8 cellular contexts compared by ENCODE assay signal in the genomic region with DNA sequence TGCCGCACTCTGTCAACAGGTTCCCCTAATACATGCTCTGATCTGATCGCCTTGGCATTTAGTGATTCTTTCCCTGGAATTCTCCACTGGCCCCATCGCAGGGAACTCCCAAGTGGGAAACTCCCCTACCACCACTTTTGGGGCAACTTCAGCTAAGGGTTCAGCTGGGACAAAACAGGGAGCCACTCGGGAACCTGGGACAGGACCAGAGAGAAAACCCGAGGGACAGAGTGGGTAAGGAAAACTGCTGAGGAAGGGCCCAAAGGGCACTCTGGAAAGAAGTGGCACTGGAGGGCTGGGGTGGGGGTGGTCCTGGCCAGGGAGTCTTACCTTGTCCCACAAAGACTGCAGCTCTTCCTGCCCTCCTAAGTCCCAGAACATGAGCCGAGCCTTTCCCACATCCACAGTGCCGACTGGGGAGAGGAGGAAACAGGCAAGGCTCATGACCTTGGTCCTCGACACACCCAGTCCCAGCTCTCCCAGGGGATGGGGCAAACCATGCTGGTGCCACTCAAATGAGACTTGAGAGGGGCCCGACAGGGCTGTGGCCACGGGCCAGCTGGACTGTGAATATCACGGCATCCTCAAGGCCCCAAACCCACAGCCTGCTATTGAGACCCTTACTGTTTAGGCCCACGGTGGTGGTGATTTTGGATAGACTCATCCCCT. TPM values are rescaled to one million over a fixed set of nuclear protein-coding genes. Genes with fewer than 3 reads are reported as not detected.
A peak's percentile ranks its signal among the peaks of the same experiment; 100 is the strongest.
DNase-seq lines count a peak whose midpoint lies in the region; ATAC-seq and TF ChIP-seq lines count a peak whose summit lies in the region.

No MANE protein-coding gene starts in this region.

- peaks cover 14% of the 10 kb centered on the region; the same call in 1 of the 2 replicates for H3F3A ChIP-seq in PC-9 (ENCODE audit: insufficient read depth, low read depth)

- H3K4me3 ChIP-seq in GM08714 (ENCODE audit: low read length), result peak overlapping the region; percentile 92; the same call in 1 of the 2 replicates
- H3K4me3 ChIP-seq in PC-9, result peak overlapping the region; percentile 96
- H3K4me3 ChIP-seq in esophagus muscularis mucosa, result peak overlapping the region; percentile 73 to 99 (median 90)

- TSS peak; percentile 40 for BruUV-seq in PC-9 (replicated peaks; lab: Mats Ljungman, UMichigan)

- peak overlapping the region; percentile 97 for H3K4me2 ChIP-seq in PC-9

- H3K36me3 ChIP-seq in PC-9 (ENCODE audit: low read depth) (peaks cover 26% of the 10 kb centered on the region), esophagus muscularis mucosa (peaks cover 22 to 74% (median 61%) of the 10 kb centered on the region in 4 donors)

- CTCF ChIA-PET in PC-9 (lab: Charles Lee), result no interaction called here

- H3K27me3 ChIP-seq in PC-9 (ENCODE audit: insufficient read depth, low read depth) (no peaks in the 10 kb centered on the region), esophagus muscularis mucosa (no peaks in the 10 kb centered on the region)

- WGBS in esophagus muscularis mucosa, result 75% methylated on average over 11 of the region's 12 CpGs

- no peak for TF ChIP-seq CTCF in PC-9 (conservative IDR thresholded peaks at IDR 0.05)
- no peak for TF ChIP-seq CTCF in esophagus muscularis mucosa (IDR thresholded peaks at IDR 0.05)

- POLR2A ChIA-PET in PC-9 (lab: Charles Lee; ENCODE audit: unreplicated experiment), result no interaction called here

- H4K20me1 ChIP-seq in PC-9 (ENCODE audit: insufficient read depth), result 0 out of 2 replicates have a peak, but pooled peaks cover 5% of the 10 kb centered on the region

- TF ChIP-seq EP300 in esophagus muscularis mucosa (IDR thresholded peaks at IDR 0.05), result no peak

- H3K27ac ChIP-seq in PC-9 (peak overlapping the region; percentile 37), esophagus muscularis mucosa (replicated peaks in 1 of 4) (peak overlapping the region; percentile 81 to 96 (median 88))

- H3K4me1 ChIP-seq in PC-9 (replicated peaks; ENCODE audit: insufficient read depth), result peaks cover 18% of the 10 kb centered on the region
- peaks cover 27 to 52% (median 38%) of the 10 kb centered on the region in 4 donors for H3K4me1 ChIP-seq in esophagus muscularis mucosa

- no peak overlapping the region for H2AFZ ChIP-seq in PC-9

- peak in 1 of 2 experiments; percentile 21 for DNase-seq in PC-9
- no peak for DNase-seq in esophagus muscularis mucosa (ENCODE audit: extremely low spot score)
- DNase-seq in sciatic nerve (ENCODE audit: low spot score), result peak; percentile 55
- no peak for DNase-seq in NCI-H446 (lab: John Stamatoyannopoulos, UW)
- no peak for DNase-seq in SIG-M5 (lab: John Stamatoyannopoulos, UW)

- ATAC-seq in sciatic nerve, result no peak
- ATAC-seq in GM18861 (IDR thresholded peaks at IDR 0.05; ENCODE audit: unreplicated experiment), result no peak
- no peak for ATAC-seq in HG02759 (IDR thresholded peaks at IDR 0.05; ENCODE audit: unreplicated experiment)

- peaks cover 58% of the 10 kb centered on the region for H3K79me2 ChIP-seq in PC-9 (ENCODE audit: low read depth)

- no peak for TF ChIP-seq POLR2A in esophagus muscularis mucosa (IDR thresholded peaks at IDR 0.05; ENCODE audit: low read depth)

- H3K9me3 ChIP-seq in PC-9 (ENCODE audit: insufficient read depth, low read depth), result no peaks in the 10 kb centered on the region
- H3K9me3 ChIP-seq in esophagus muscularis mucosa, result no peaks in the 10 kb centered on the region

- intact Hi-C loops in PC-9 (cut with micrococcal nuclease; ENCODE audit: unreplicated experiment) (loop anchor here (2.0 to 5.0 kb wide), 3 partner anchors 167 to 266 kb away; a partner anchor contains a TSS), esophagus muscularis mucosa (cut with DNase I) (loop anchor here (5.0 kb wide), 1 partner anchor 49 kb away; a partner anchor contains a TSS), sciatic nerve (cut with DNase I) (no loop called here)

- no peaks in the 10 kb centered on the region for H3K9me2 ChIP-seq in PC-9 (ENCODE audit: insufficient read depth)

RNA-seq across cellular contexts. Expression of a gene that starts 1.6 kb away (rescaled TPM):
- 59.1 and 71.1 TPM in 2 replicates for total RNA-seq in PC-9 (2021)
- 10 to 100 TPM; 34.1 to 46.5 (median 44.6) TPM for total RNA-seq in esophagus muscularis mucosa
- 49.1 TPM for total RNA-seq in sciatic nerve

RNA-seq across cellular contexts. Expression of a gene that starts 1.7 kb away (rescaled TPM):
- total RNA-seq in PC-9 (2021), result 27.2 and 31.4 TPM in 2 replicates
- 10 to 100 TPM; 22.5 to 38.9 (median 28.6) TPM for total RNA-seq in esophagus muscularis mucosa
- total RNA-seq in sciatic nerve, result 23.8 TPM

RNA-seq across cellular contexts. Expression of a gene that starts 9.7 kb away (rescaled TPM):
- total RNA-seq in PC-9 (2021) (not detected in 2 replicates), esophagus muscularis mucosa (10 to 100 TPM in 3 of 4 donors, 1 to 10 TPM in 1; 5.0 to 67.8 (median 26.5) TPM), sciatic nerve (6.1 TPM)

RNA-seq across cellular contexts. Expression of a gene that starts 30.3 kb away (rescaled TPM):
- 18.7 and 24.8 TPM in 2 replicates for total RNA-seq in PC-9 (2021)
- total RNA-seq in esophagus muscularis mucosa, result 10 to 100 TPM in 2 of 4 donors, 1 to 10 TPM in 2; 9.4 to 15.4 (median 10.9) TPM
- total RNA-seq in sciatic nerve, result 8.1 TPM

RNA-seq across cellular contexts. Expression of a gene that starts 33.4 kb away (rescaled TPM):
- total RNA-seq in PC-9 (2021), result 167 and 233 TPM in 2 replicates
- 10 to 100 TPM; 41.4 to 67.1 (median 52.7) TPM for total RNA-seq in esophagus muscularis mucosa
- total RNA-seq in sciatic nerve, result 73.0 TPM
